Comparison of ENCODE assay signal across 14 cellular contexts in the genomic region with DNA sequence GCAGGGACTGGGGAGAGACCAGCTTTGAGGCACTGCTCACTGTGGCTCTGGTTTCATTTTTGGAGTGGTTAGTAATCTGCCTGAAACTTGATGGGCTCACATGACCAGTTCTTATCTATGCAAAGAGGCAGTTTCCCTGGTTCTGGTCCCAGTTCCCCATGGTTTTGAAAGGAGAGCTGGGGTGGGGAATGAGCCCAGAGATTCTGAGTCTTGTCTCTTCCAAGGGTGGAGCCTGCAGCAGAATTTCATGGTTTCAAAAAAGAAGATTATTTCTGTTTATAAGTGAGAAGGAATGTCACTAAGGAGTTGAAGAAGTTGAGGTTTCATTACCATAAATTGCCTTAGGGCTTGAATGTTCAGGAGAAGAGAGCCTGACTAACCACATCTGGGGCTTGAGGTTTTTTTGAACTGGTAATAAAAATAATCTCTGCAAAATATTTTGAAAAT.
DNase-seq lines count a peak whose midpoint lies in the region; ATAC-seq and TF ChIP-seq lines count a peak whose summit lies in the region.
"Had no signal": no experiment of that assay in that cellular context is flagged by ENCODE, and none has a peak within 500 bp of the region (broad histone marks: within the 10 kb centered on the region; RNA-seq: fewer than 3 reads in every experiment).

No MANE protein-coding gene starts in this region.

- H3K36me3 Mint-ChIP-seq in endothelial cell (ENCODE audit: low read depth, unreplicated experiment), result no peaks in the 10 kb centered on the region
- H3K36me3 Mint-ChIP-seq: T-cell had no signal

- no peak overlapping the region for H3K27ac Mint-ChIP-seq in endothelial cell (ENCODE audit: unreplicated experiment)
- H3K27ac Mint-ChIP-seq: T-cell had no signal

- H3K9ac ChIP-seq in SK-N-MC (ENCODE audit: insufficient read length), result no peak overlapping the region

- H3K4me1 Mint-ChIP-seq in endothelial cell (ENCODE audit: unreplicated experiment), result peaks cover 8% of the 10 kb centered on the region

- no peaks in the 10 kb centered on the region for H3K9me3 ChIP-seq in SK-N-MC (ENCODE audit: low read depth, low read length)

- H3K9me3 Mint-ChIP-seq in endothelial cell (ENCODE audit: unreplicated experiment), result no peaks in the 10 kb centered on the region

- H3K27ac ChIP-seq in SK-N-MC, result peak overlapping the region; percentile 86

- CTCF ChIA-PET in GM10248 (lab: Yijun Ruan, JAX), result no interaction called here

- no peak for ATAC-seq in GM19397 (IDR thresholded peaks at IDR 0.05; ENCODE audit: unreplicated experiment)
- ATAC-seq: T-cell had no signal

- no peaks in the 10 kb centered on the region for H3K36me3 ChIP-seq in SK-N-MC (ENCODE audit: insufficient read depth, low read length)

- H3K27me3 Mint-ChIP-seq in endothelial cell (ENCODE audit: unreplicated experiment), result no peaks in the 10 kb centered on the region

- peak overlapping the region; percentile 62 for H3K4me3 ChIP-seq in SK-N-MC
- H3K4me3 ChIP-seq in fibroblast of villous mesenchyme (ENCODE audit: low read depth, low read length), result no peak overlapping the region

- no peak for TF ChIP-seq CTCF in fibroblast of villous mesenchyme (IDR thresholded peaks at IDR 0.05; ENCODE audit: insufficient read depth, low read depth, low read length)
- TF ChIP-seq CTCF in GM10248 (IDR thresholded peaks at IDR 0.05; ENCODE audit: control extremely low read depth, extremely low read depth, low read depth, missing control alignments), result no peak
- TF ChIP-seq CTCF in endothelial cell (IDR thresholded peaks at IDR 0.05; ENCODE audit: unreplicated experiment), result no peak

- POLR2A ChIA-PET in GM10248 (lab: Yijun Ruan, JAX), result no interaction called here

- DNase-seq in ELF-1 (ENCODE audit: low read depth, low spot score), result peak; percentile 62
- peak; percentile 92 for DNase-seq in SK-N-MC (ENCODE audit: low read depth, low spot score)
- DNase-seq in fibroblast of villous mesenchyme (ENCODE audit: low read depth), result peak; percentile 75
- DNase-seq in renal cortical epithelial cell (ENCODE audit: low read depth), result peak; percentile 58
- no peak for DNase-seq in midbrain (lab: John Stamatoyannopoulos, UW)
- no peak for DNase-seq in GM10248 (ENCODE audit: extremely low spot score)
- no peak for DNase-seq in endothelial cell (ENCODE audit: low spot score)
- DNase-seq: activated CD4-positive, alpha-beta T cell treated with anti-CD3 and anti-CD28 coated beads for 4 hours; C1 segment of cervical spinal cord; NCI-H1092 treated with DMSO at 0.1 percent for 48 hours; stimulated activated CD4-positive, alpha-beta T cell treated with anti-CD3 and anti-CD28 coated beads, Interleukin-15, amount 100 ng/mL, for 24 hours; stimulated activated CD8-positive, alpha-beta memory T cell treated with anti-CD3 and anti-CD28 coated beads, Interleukin-4, amount 100 ng/mL, for 48 hours; T-cell had no signal

- H3K4me3 Mint-ChIP-seq in endothelial cell (ENCODE audit: unreplicated experiment), result no peak overlapping the region
- H3K4me3 Mint-ChIP-seq: T-cell had no signal

Comparison
In these comparisons a context has a peak if more than half of its experiments do, and no peak if none do; other contexts are left out.
1. DNase-seq: peak in ELF-1 (single experiment), SK-N-MC (single experiment), fibroblast of villous mesenchyme (single experiment) and renal cortical epithelial cell (single experiment); none in midbrain (single experiment), GM10248 (single experiment) and endothelial cell (single experiment).